In the genomic region with DNA sequence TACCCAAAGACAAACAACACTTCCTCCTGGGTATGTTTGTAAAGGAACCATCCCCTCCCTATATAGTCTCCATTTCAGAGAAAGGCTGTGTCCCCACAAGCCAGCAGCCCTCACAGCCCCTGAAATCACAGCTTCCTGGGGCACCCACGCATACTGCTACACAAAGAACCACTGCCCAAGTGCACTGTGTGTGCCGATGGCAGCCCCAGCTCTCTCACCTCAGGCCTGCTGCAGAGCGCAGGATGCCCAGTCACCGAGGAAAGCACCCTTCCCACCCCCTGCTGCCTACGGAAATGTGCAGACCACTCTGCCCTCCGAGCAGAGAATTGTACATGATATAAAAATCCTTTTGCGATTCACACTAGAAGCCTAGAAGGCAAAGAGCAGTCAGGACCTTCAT, we compare ENCODE assay signal across 1 cellular context.
TF ChIP-seq lines count a peak whose summit lies in the region.

No MANE protein-coding gene starts in this region.

TF ChIP-seq in H1, 55 proteins besides CTCF, POLR2A, EP300 and RAD21:
- TF ChIP-seq, protein P1, sequence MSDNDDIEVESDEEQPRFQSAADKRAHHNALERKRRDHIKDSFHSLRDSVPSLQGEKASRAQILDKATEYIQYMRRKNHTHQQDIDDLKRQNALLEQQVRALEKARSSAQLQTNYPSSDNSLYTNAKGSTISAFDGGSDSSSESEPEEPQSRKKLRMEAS (IDR thresholded peaks at IDR 0.05): no peak
- TF ChIP-seq HDAC6 (IDR thresholded peaks at IDR 0.05; ENCODE audit: low read depth, low read length) (no peak), EZH2 (IDR thresholded peaks at IDR 0.05; ENCODE audit: low read depth, low read length, severe bottlenecking) (no peak), TAF1 (IDR thresholded peaks at IDR 0.05; ENCODE audit: low read depth, low read length) (no peak), CEBPB (IDR thresholded peaks at IDR 0.05; ENCODE audit: low read depth, low read length) (no peak), KDM5A (IDR thresholded peaks at IDR 0.05; ENCODE audit: low read length) (no peak), MAFK (IDR thresholded peaks at IDR 0.05; ENCODE audit: low read depth, low read length) (no peak), ZNF274 (IDR thresholded peaks at IDR 0.05; ENCODE audit: borderline replicate concordance, extremely low read depth, low read length) (no peak), SIN3A (conservative IDR thresholded peaks at IDR 0.05 in 1 of 2, IDR thresholded peaks at IDR 0.05 in 1 of 2; ENCODE audit: low read depth in 1 of 2, low read length in 2 of 2) (no peak), SP2 (IDR thresholded peaks at IDR 0.05; ENCODE audit: low read length) (no peak), GABPA (IDR thresholded peaks at IDR 0.05; ENCODE audit: borderline replicate concordance, insufficient read depth, low read length) (no peak)
